ENCODE assay signal across 20 cellular contexts in the genomic region with DNA sequence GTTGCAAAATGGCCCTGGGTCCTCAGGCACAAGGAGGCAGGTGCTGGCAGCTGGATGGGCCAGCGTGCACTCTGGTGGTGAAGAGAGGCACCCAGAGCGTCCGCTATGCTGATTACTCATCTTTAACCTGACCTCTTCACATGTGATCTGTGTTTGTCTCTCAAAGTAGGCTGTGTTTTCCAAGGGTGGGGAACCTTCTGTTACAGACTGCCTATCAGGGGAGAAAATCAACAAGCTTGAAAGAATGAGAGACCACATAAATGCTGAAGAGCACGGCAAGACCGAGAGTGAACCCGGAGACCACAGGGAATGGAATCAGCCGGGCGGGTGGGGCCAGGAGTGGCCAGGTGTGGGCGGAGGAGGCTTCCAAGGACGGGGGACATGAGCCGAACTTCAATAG. TPM values are rescaled to one million over a fixed set of nuclear protein-coding genes. Genes with fewer than 3 reads are reported as not detected.
DNase-seq lines count a peak whose midpoint lies in the region; FAIRE-seq and TF ChIP-seq lines count a peak whose summit lies in the region.
"Had no signal": no experiment of that assay in that cellular context is flagged by ENCODE, and none has a peak within 500 bp of the region (broad histone marks: within the 10 kb centered on the region; RNA-seq: fewer than 3 reads in every experiment).

No MANE protein-coding gene starts in this region.

- no peaks in the 10 kb centered on the region for H3K36me3 ChIP-seq in H1 (ENCODE audit: control insufficient read depth in 2 of 4, insufficient read depth in 4 of 4, low read length in 3 of 4)
- H3K36me3 ChIP-seq in ovary, result no peaks in the 10 kb centered on the region
- H3K36me3 ChIP-seq: breast epithelium, HAP-1, heart left ventricle, right atrium auricular region had no signal

- intact Hi-C loops in ovary (cut with DNase I), result no loop called here

- no peak overlapping the region for H4K5ac ChIP-seq in H1 (ENCODE audit: insufficient read length, low read depth, low read length)

- H2BK12ac ChIP-seq in H1 (ENCODE audit: low read depth, low read length), result no peak overlapping the region

- H3K18ac ChIP-seq in H1 (ENCODE audit: extremely low read depth, low read length), result no peak overlapping the region

- no peak overlapping the region for H3K4me2 ChIP-seq in H1 (ENCODE audit: insufficient read depth in 1 of 2, low read depth in 2 of 2, low read length in 2 of 2)

- H4K91ac ChIP-seq in H1 (replicated peaks; ENCODE audit: insufficient read length, low read length), result no peak overlapping the region

- H4K8ac ChIP-seq in H1 (ENCODE audit: extremely low read depth, insufficient read depth, low read length), result no peak overlapping the region

- no peak overlapping the region for H3K23ac ChIP-seq in H1 (ENCODE audit: insufficient read length)

- H3K4me3 ChIP-seq in H1 (ENCODE audit: extremely low read depth in 1 of 4, insufficient read depth in 2 of 4, low read depth in 3 of 4, low read length in 4 of 4), result no peak overlapping the region
- H3K4me3 ChIP-seq in ovary, result no peak overlapping the region
- H3K4me3 ChIP-seq: breast epithelium, HAP-1, heart left ventricle, right atrium auricular region had no signal

- FAIRE-seq in H1 (lab: Jason Lieb, UNC), result no peak
- FAIRE-seq: islet of Langerhans, TTC549 had no signal

- TF ChIP-seq CTCF in H1 (IDR thresholded peaks at IDR 0.05; ENCODE audit: control extremely low read depth in 1 of 3, insufficient read depth in 1 of 3, low read depth in 1 of 3, low read length in 3 of 3) (no peak), ovary (IDR thresholded peaks at IDR 0.05) (no peak)

- no peak overlapping the region for H2BK120ac ChIP-seq in H1 (replicated peaks; ENCODE audit: low read depth, low read length)

- POLR2A ChIA-PET in H1 (lab: Charles Lee; ENCODE audit: partially characterized antibody), result interaction anchor here (0.9 kb wide), 1 partner anchor 123 kb away, joined by 3 read pairs; no protein-coding TSS in a partner anchor

- no peak overlapping the region for H2AK5ac ChIP-seq in H1 (ENCODE audit: low read depth, low read length)

- H3K4ac ChIP-seq in H1 (replicated peaks; ENCODE audit: insufficient read length, low read depth, low read length), result no peak overlapping the region

- H3K56ac ChIP-seq in H1 (replicated peaks; ENCODE audit: insufficient read length, low read depth, low read length), result no peak overlapping the region

- no peak overlapping the region for H3K14ac ChIP-seq in H1 (ENCODE audit: insufficient read length)

- H3K9ac ChIP-seq in H1 (replicated peaks in 1 of 4; ENCODE audit: extremely low read depth in 1 of 4, low read depth in 3 of 4, low read length in 3 of 4), result no peak overlapping the region

- no peak for TF ChIP-seq EP300 in H1 (IDR thresholded peaks at IDR 0.05; ENCODE audit: borderline replicate concordance in 1 of 2, low read depth in 2 of 2, low read length in 2 of 2)
- TF ChIP-seq EP300 in ovary (IDR thresholded peaks at IDR 0.05), result no peak

- 0 out of 2 replicates have a peak overlapping the region, but pooled peaks have one; percentile 8 for H2AFZ ChIP-seq in H1 (ENCODE audit: low read length)

- no peak overlapping the region for H2BK5ac ChIP-seq in H1 (ENCODE audit: low read depth, low read length)

- DNase-seq in A172 (ENCODE audit: low spot score), result peak; percentile 35
- peak; percentile 50 for DNase-seq in DMS79 treated with DMSO at 0.1 percent for 48 hours (lab: John Stamatoyannopoulos, UW)
- peak; percentile 22 for DNase-seq in NCI-H2227 (lab: John Stamatoyannopoulos, UW; ENCODE audit: unreplicated experiment)
- DNase-seq in H1 (ENCODE audit: low read depth in 1 of 2, low spot score in 2 of 2), result no peak
- DNase-seq in NCI-H1694 treated with DMSO at 0.1 percent for 48 hours (lab: John Stamatoyannopoulos, UW), result no peak
- no peak for DNase-seq in activated CD4-positive, CD25-positive, alpha-beta regulatory T cell (lab: John Stamatoyannopoulos, UW)
- DNase-seq in ovary, result no peak
- DNase-seq in RKO (ENCODE audit: low spot score), result no peak
- DNase-seq: activated CD4-positive, alpha-beta memory T cell treated with anti-CD3 and anti-CD28 coated beads, Interleukin-2, amount 10 ng/mL, durations not matched to agents 7 days and 5 days; activated naive CD8-positive, alpha-beta T cell treated with anti-CD3 and anti-CD28 coated beads, Interleukin-2, amount 10 ng/mL, durations not matched to agents 7 days and 5 days; activated T-cell treated with anti-CD3 and anti-CD28 coated beads, Interleukin-2, amount 50 U/mL, for 4 hours; heart left ventricle; NCI-H446; stimulated activated CD4-positive, alpha-beta T cell treated with anti-CD3 and anti-CD28 coated beads, Interleukin-2, amount 100 ng/mL, for 24 hours had no signal

- H3K23me2 ChIP-seq in H1 (ENCODE audit: low read depth, low read length), result no peaks in the 10 kb centered on the region

- H3K4me1 ChIP-seq in H1 (replicated peaks in 1 of 4; ENCODE audit: control insufficient read depth in 3 of 4, insufficient read depth in 4 of 4, low read length in 3 of 4) (peaks cover 0 to 7% (median under 1%) of the 10 kb centered on the region in 4 experiments; a peak in 3 of 7 replicates), ovary (ENCODE audit: insufficient read depth) (no peaks in the 10 kb centered on the region)
- H3K4me1 ChIP-seq: breast epithelium, HAP-1, heart left ventricle, right atrium auricular region had no signal

- TF ChIP-seq POLR2A in H1 (IDR thresholded peaks at IDR 0.05; ENCODE audit: control extremely low read depth in 1 of 2, low read depth in 2 of 2, low read length in 2 of 2) (no peak), ovary (IDR thresholded peaks at IDR 0.05) (no peak)

- H3K27me3 ChIP-seq in H1 (replicated peaks in 1 of 4; ENCODE audit: control insufficient read depth in 3 of 4, extremely low read depth in 1 of 4, insufficient read depth in 3 of 4, low read length in 3 of 4) (no peaks in the 10 kb centered on the region; a peak in 1 of 7 replicates), ovary (no peaks in the 10 kb centered on the region)
- H3K27me3 ChIP-seq: breast epithelium, right atrium auricular region had no signal

- no peaks in the 10 kb centered on the region for H3K79me2 ChIP-seq in H1 (ENCODE audit: control insufficient read depth in 1 of 2, insufficient read depth in 2 of 2, low read length in 2 of 2)

- no peak overlapping the region for H2BK20ac ChIP-seq in H1 (ENCODE audit: low read length)

- H3K9me3 ChIP-seq in H1 (ENCODE audit: insufficient read depth in 2 of 2, low read depth in 1 of 2, low read length in 1 of 2), result no peaks in the 10 kb centered on the region
- H3K9me3 ChIP-seq in ovary, result no peaks in the 10 kb centered on the region
- H3K9me3 ChIP-seq: breast epithelium, HAP-1, heart left ventricle, right atrium auricular region had no signal

- H3K27ac ChIP-seq in H1 (ENCODE audit: low read depth, low read length) (no peak overlapping the region), ovary (no peak overlapping the region)
- H3K27ac ChIP-seq: breast epithelium, heart left ventricle, right atrium auricular region had no signal

- CTCF ChIA-PET in H1 (lab: Charles Lee; ENCODE audit: partially characterized antibody), result interaction anchor here (0.9 to 14.2 kb wide), 6 partner anchors 9 to 180 kb away, joined by 3 to 137 read pairs (median 6); no protein-coding TSS in a partner anchor

- no peaks in the 10 kb centered on the region for H3K79me1 ChIP-seq in H1 (ENCODE audit: low read depth, low read length)

- no peaks in the 10 kb centered on the region for H4K20me1 ChIP-seq in H1 (replicated peaks in 1 of 2; ENCODE audit: control insufficient read depth in 1 of 2, insufficient read depth in 2 of 2, low read length in 2 of 2)

- TF ChIP-seq RAD21 in H1 (IDR thresholded peaks at IDR 0.05 in 1 of 2, conservative IDR thresholded peaks at IDR 0.05 in 1 of 2; ENCODE audit: low read depth in 2 of 2, low read length in 2 of 2), result no peak

- 88% methylated on average over 11 of the region's 11 CpGs; no CpG with 5 or more reads in 1 of the 2 experiments for WGBS in H1 (ENCODE audit: extremely low coverage in 1 of 2, insufficient coverage in 1 of 2, insufficient read length in 1 of 2, insufficient replicate concordance in 2 of 2, low coverage in 1 of 2, low lambda C conversion rate in 2 of 2, missing lambda C conversion rate in 1 of 2), 2 experiments
- 87 to 90% (median 89%) methylated on average over 11 of the region's 11 CpGs for WGBS in ovary, 3 donors

- H2BK15ac ChIP-seq in H1 (ENCODE audit: low read length), result no peak overlapping the region

TF ChIP-seq in H1, 55 proteins besides CTCF, POLR2A, EP300 and RAD21 (continues in another document):
- no peak for TF ChIP-seq MAFK (IDR thresholded peaks at IDR 0.05; ENCODE audit: low read depth, low read length)
- TF ChIP-seq TBP (IDR thresholded peaks at IDR 0.05; ENCODE audit: low read depth, low read length), result no peak
- TF ChIP-seq PHF8 (conservative IDR thresholded peaks at IDR 0.05; ENCODE audit: low read depth, low read length), result no peak

RNA-seq across cellular contexts. Expression of gene BNIP5, which starts 16.2 kb away (rescaled TPM):
- not detected in 2 replicates for total RNA-seq in A172 (2014; rRNA removed; shearing (Covaris generic))
- total RNA-seq in H1 (2021; fragmentation: NEBNext Ultra II Directional; extraction: Animal tissue kit (Norgen Biotek cat#: 25700)), result not detected in 2 replicates
- polyA plus RNA-seq in H1 (2011; rRNA removed) (not detected in 2 replicates), ovary (under 1 TPM in 1 of 2 donors, not detected in 1; 0.01 TPM)
- not detected for polyA plus RNA-seq in H1 (2011; cell fraction: cytosol; rRNA removed)
- 0.03 TPM for polyA plus RNA-seq in H1 (2011; cell fraction: nucleus; rRNA removed)
- polyA plus RNA-seq in H1 (2012, experiment 1 of 2), result 0.05 TPM in 1 of 4 replicates, not detected in the others
- polyA plus RNA-seq in H1 (2012, experiment 2 of 2), result not detected
- polyA plus RNA-seq in H1 (2013, experiment 1 of 2), result not detected
- 0.02 TPM for polyA plus RNA-seq in H1 (2013, experiment 2 of 2)
- 0.20 TPM in 1 of 2 replicates, not detected in the other for polyA minus RNA-seq in H1 (2011; rRNA and poly(A)+ RNA removed)
- not detected for polyA minus RNA-seq in H1 (2011; cell fraction: cytosol; rRNA and poly(A)+ RNA removed)
- polyA minus RNA-seq in H1 (2011; cell fraction: nucleus; rRNA and poly(A)+ RNA removed), result not detected
- total RNA-seq in ovary, result 1 to 10 TPM in 1 of 7 donors, under 1 TPM in 3, not detected in 3; 0.05 to 1.4 (median 0.18) TPM
- total RNA-seq: activated CD4-positive, alpha-beta memory T cell treated with anti-CD3 and anti-CD28 coated beads, Interleukin-2, amount 10 ng/mL, durations not matched to agents 7 days and 5 days; activated naive CD8-positive, alpha-beta T cell treated with anti-CD3 and anti-CD28 coated beads, Interleukin-2, amount 10 ng/mL, durations not matched to agents 7 days and 5 days; activated T-cell treated with anti-CD3 and anti-CD28 coated beads, Interleukin-2, amount 50 U/mL, for 4 hours; heart left ventricle; right atrium auricular region had no signal
- polyA plus RNA-seq: AG04450, heart left ventricle had no signal

RNA-seq across cellular contexts. Expression of gene PNPLA1, which starts 50.6 kb away (rescaled TPM):
- total RNA-seq in A172 (2014; rRNA removed; shearing (Covaris generic)), result not detected in 2 replicates
- total RNA-seq in H1 (2021; fragmentation: NEBNext Ultra II Directional; extraction: Animal tissue kit (Norgen Biotek cat#: 25700)), result not detected in 2 replicates
- polyA plus RNA-seq in H1 (2011; rRNA removed) (not detected in 2 replicates), ovary (under 1 TPM; 0.04 to 0.07 TPM)
- not detected for polyA plus RNA-seq in H1 (2011; cell fraction: cytosol; rRNA removed)
- not detected for polyA plus RNA-seq in H1 (2011; cell fraction: nucleus; rRNA removed)
- polyA plus RNA-seq in H1 (2012, experiment 1 of 2), result not detected in 4 replicates
- not detected for polyA plus RNA-seq in H1 (2012, experiment 2 of 2)
- polyA plus RNA-seq in H1 (2013, experiment 1 of 2), result not detected
- polyA plus RNA-seq in H1 (2013, experiment 2 of 2), result not detected
- not detected in 2 replicates for polyA minus RNA-seq in H1 (2011; rRNA and poly(A)+ RNA removed)
- not detected for polyA minus RNA-seq in H1 (2011; cell fraction: cytosol; rRNA and poly(A)+ RNA removed)
- polyA minus RNA-seq in H1 (2011; cell fraction: nucleus; rRNA and poly(A)+ RNA removed), result not detected
- total RNA-seq in ovary, result under 1 TPM in 2 of 7 donors, not detected in 5; 0.18 to 0.20 TPM
- total RNA-seq: activated naive CD8-positive, alpha-beta T cell treated with anti-CD3 and anti-CD28 coated beads, Interleukin-2, amount 10 ng/mL, durations not matched to agents 7 days and 5 days; breast epithelium had no signal
- polyA plus RNA-seq: AG04450 had no signal

Comparison
In these comparisons a context has a peak if more than half of its experiments do, and no peak if none do; other contexts are left out.
1. DNase-seq: peak in A172 (single experiment), DMS79 treated with DMSO at 0.1 percent for 48 hours (single experiment) and NCI-H2227 (single experiment); none in H1 (0 of 2), NCI-H1694 treated with DMSO at 0.1 percent for 48 hours (single experiment), activated CD4-positive, CD25-positive, alpha-beta regulatory T cell (0 of 4), ovary (0 of 5) and RKO (single experiment).